ENCODE assay signal across 18 cellular contexts in genomic region chr22:19593991-19594569, GRCh38.
DNase-seq lines count a peak whose midpoint lies in the region; ATAC-seq, FAIRE-seq and TF ChIP-seq lines count a peak whose summit lies in the region.
"Had no signal": no experiment of that assay in that cellular context is flagged by ENCODE, and none has a peak within 500 bp of the region (broad histone marks: within the 10 kb centered on the region; RNA-seq: fewer than 3 reads in every experiment).

No MANE protein-coding gene starts in this region.

- FAIRE-seq in endothelial cell of umbilical vein (lab: Jason Lieb, UNC), result peak; percentile 82
- FAIRE-seq: D721Med, G401.6, GM12891 had no signal

- H3K79me2 ChIP-seq in endothelial cell of umbilical vein (ENCODE audit: control insufficient read depth, insufficient read depth, low read length), result no peaks in the 10 kb centered on the region

- H3K27ac Mint-ChIP-seq in activated CD4-positive, alpha-beta T cell treated with anti-CD3 and anti-CD28 coated beads for 36 hours, result peak overlapping the region; percentile 20
- no peak overlapping the region for H3K27ac Mint-ChIP-seq in activated CD4-positive, alpha-beta T cell treated with anti-CD3 and anti-CD28 coated beads, Interleukin-2, amount 10 ng/mL, durations not matched to agents 7 days and 5 days
- H3K27ac Mint-ChIP-seq: HFFc6 had no signal

- no peaks in the 10 kb centered on the region for H3K9me3 ChIP-seq in endothelial cell of umbilical vein (replicated peaks; ENCODE audit: control insufficient read depth, insufficient read depth, low read length)
- H3K9me3 ChIP-seq in subcutaneous abdominal adipose tissue (ENCODE audit: control insufficient read depth in 5 of 5, low read length in 5 of 5), result no peaks in the 10 kb centered on the region

- H3K27me3 Mint-ChIP-seq in activated CD4-positive, alpha-beta T cell treated with anti-CD3 and anti-CD28 coated beads for 36 hours, result no peaks in the 10 kb centered on the region
- no peaks in the 10 kb centered on the region for H3K27me3 Mint-ChIP-seq in activated CD4-positive, alpha-beta T cell treated with anti-CD3 and anti-CD28 coated beads, Interleukin-2, amount 10 ng/mL, durations not matched to agents 7 days and 5 days

- H3K9me3 Mint-ChIP-seq in activated CD4-positive, alpha-beta T cell treated with anti-CD3 and anti-CD28 coated beads for 36 hours (ENCODE audit: low read depth), result no peaks in the 10 kb centered on the region
- no peaks in the 10 kb centered on the region for H3K9me3 Mint-ChIP-seq in activated CD4-positive, alpha-beta T cell treated with anti-CD3 and anti-CD28 coated beads, Interleukin-2, amount 10 ng/mL, durations not matched to agents 7 days and 5 days
- H3K9me3 Mint-ChIP-seq: HFFc6, IgD-negative memory B cell had no signal

- no peak for DNase-seq in activated CD4-positive, alpha-beta T cell treated with anti-CD3 and anti-CD28 coated beads for 36 hours
- no peak for DNase-seq in activated CD4-positive, alpha-beta T cell treated with anti-CD3 and anti-CD28 coated beads, Interleukin-2, amount 10 ng/mL, durations not matched to agents 7 days and 5 days
- DNase-seq in COLO829 (ENCODE audit: low spot score) (peak; percentile 35), endothelial cell of umbilical vein (ENCODE audit: low read depth, low spot score) (peak; percentile 67), COLO668 (lab: John Stamatoyannopoulos, UW; ENCODE audit: unreplicated experiment) (no peak)
- DNase-seq: COR-L47, DMS153, DMS79 treated with DMSO at 0.1 percent for 48 hours, EL, HCEC 1CT, HFFc6 had no signal

- no peaks in the 10 kb centered on the region for H3K36me3 Mint-ChIP-seq in activated CD4-positive, alpha-beta T cell treated with anti-CD3 and anti-CD28 coated beads for 36 hours (ENCODE audit: low read depth)
- H3K36me3 Mint-ChIP-seq in activated CD4-positive, alpha-beta T cell treated with anti-CD3 and anti-CD28 coated beads, Interleukin-2, amount 10 ng/mL, durations not matched to agents 7 days and 5 days (ENCODE audit: low read depth), result peaks cover 4% of the 10 kb centered on the region

- H4K20me1 ChIP-seq in endothelial cell of umbilical vein (replicated peaks; ENCODE audit: control insufficient read depth, extremely low read depth, insufficient read depth, low read length), result no peaks in the 10 kb centered on the region

- no peaks in the 10 kb centered on the region for H3K9me1 ChIP-seq in endothelial cell of umbilical vein (replicated peaks; ENCODE audit: control insufficient read depth, extremely low read depth, insufficient read depth, low read length)

- CTCF ChIA-PET in activated CD4-positive, alpha-beta T cell treated with anti-CD3 and anti-CD28 coated beads for 36 hours (lab: Charles Lee), result interaction anchor here (0.6 to 1.1 kb wide), 3 partner anchors 9 to 22 kb away, joined by 3 to 4 read pairs (median 4); no protein-coding TSS in a partner anchor
- CTCF ChIA-PET in activated CD4-positive, alpha-beta T cell treated with anti-CD3 and anti-CD28 coated beads, Interleukin-2, amount 10 ng/mL, durations not matched to agents 7 days and 5 days (lab: Charles Lee), result no interaction called here
- CTCF ChIA-PET in endothelial cell of umbilical vein (lab: Charles Lee), result interaction anchor here (0.7 to 2.6 kb wide), 6 partner anchors 10 to 202 kb away, joined by 3 to 12 read pairs (median 4); no protein-coding TSS in a partner anchor

- intact Hi-C loops in activated CD4-positive, alpha-beta T cell treated with anti-CD3 and anti-CD28 coated beads for 36 hours (cut with DNase I, micrococcal nuclease), result no loop called here
- intact Hi-C loops in endothelial cell of umbilical vein (cut with micrococcal nuclease), result no loop called here

- H3K4me1 ChIP-seq in endothelial cell of umbilical vein (ENCODE audit: control insufficient read depth, extremely low read depth, insufficient read depth, low read length) (peaks cover 14% of the 10 kb centered on the region), subcutaneous abdominal adipose tissue (ENCODE audit: control insufficient read depth in 5 of 5, insufficient read depth in 5 of 5, low read length in 5 of 5) (peaks cover 0 to 51% (median 8%) of the 10 kb centered on the region in 5 donors)

- H3K36me3 ChIP-seq in endothelial cell of umbilical vein (ENCODE audit: control insufficient read depth in 2 of 2, extremely low read depth in 1 of 2, insufficient read depth in 2 of 2, low read length in 2 of 2) (no peaks in the 10 kb centered on the region), subcutaneous abdominal adipose tissue (ENCODE audit: control insufficient read depth in 5 of 5, insufficient read depth in 5 of 5, low read length in 5 of 5) (no peaks in the 10 kb centered on the region)

- no peak for TF ChIP-seq POLR2A in endothelial cell of umbilical vein (IDR thresholded peaks at IDR 0.05; ENCODE audit: low read depth, low read length)

- peak overlapping the region; percentile 66 for H2AFZ ChIP-seq in endothelial cell of umbilical vein (ENCODE audit: low read depth, low read length)

- peak overlapping the region; percentile 21 for H3K4me2 ChIP-seq in endothelial cell of umbilical vein (ENCODE audit: insufficient read depth, low read length)

- H3K4me3 ChIP-seq in endothelial cell of umbilical vein (replicated peaks in 1 of 3; ENCODE audit: insufficient read depth in 1 of 3, low read depth in 1 of 3, low read length in 3 of 3) (no peak overlapping the region), subcutaneous abdominal adipose tissue (ENCODE audit: low read depth in 1 of 5, low read length in 5 of 5) (no peak overlapping the region)

- no peak overlapping the region for H3K4me3 Mint-ChIP-seq in activated CD4-positive, alpha-beta T cell treated with anti-CD3 and anti-CD28 coated beads for 36 hours
- no peak overlapping the region for H3K4me3 Mint-ChIP-seq in activated CD4-positive, alpha-beta T cell treated with anti-CD3 and anti-CD28 coated beads, Interleukin-2, amount 10 ng/mL, durations not matched to agents 7 days and 5 days
- H3K4me3 Mint-ChIP-seq: HFFc6, IgD-negative memory B cell had no signal

- H3K27ac ChIP-seq in endothelial cell of umbilical vein (ENCODE audit: insufficient read depth, low read depth, low read length) (no peak overlapping the region), subcutaneous abdominal adipose tissue (ENCODE audit: low read depth, low read length) (peak overlapping the region; percentile 6)
- H3K27ac ChIP-seq: 22Rv1 had no signal

- no peak overlapping the region for H3K9ac ChIP-seq in endothelial cell of umbilical vein (replicated peaks; ENCODE audit: extremely low read depth, insufficient read depth, low read length)
- no peak overlapping the region for H3K9ac ChIP-seq in subcutaneous abdominal adipose tissue (ENCODE audit: low read length in 5 of 5)

- H3K27me3 ChIP-seq in endothelial cell of umbilical vein (ENCODE audit: control insufficient read depth in 2 of 2, insufficient read depth in 2 of 2, low read length in 2 of 2) (no peaks in the 10 kb centered on the region), subcutaneous abdominal adipose tissue (ENCODE audit: control insufficient read depth in 5 of 5, insufficient read depth in 4 of 5, low read length in 5 of 5) (peaks cover 0 to 10% (median 5%) of the 10 kb centered on the region in 5 donors)

- no peak for ATAC-seq in activated CD4-positive, alpha-beta T cell treated with anti-CD3 and anti-CD28 coated beads for 36 hours
- no peak for ATAC-seq in GM19467 (IDR thresholded peaks at IDR 0.05; ENCODE audit: unreplicated experiment)

- H3K4me1 Mint-ChIP-seq in activated CD4-positive, alpha-beta T cell treated with anti-CD3 and anti-CD28 coated beads for 36 hours, result peaks cover 42% of the 10 kb centered on the region
- H3K4me1 Mint-ChIP-seq in activated CD4-positive, alpha-beta T cell treated with anti-CD3 and anti-CD28 coated beads, Interleukin-2, amount 10 ng/mL, durations not matched to agents 7 days and 5 days, result peaks cover 34% of the 10 kb centered on the region

- no TSS peak for BruUV-seq in endothelial cell of umbilical vein (replicated peaks; lab: Mats Ljungman, UMichigan)

- dilution Hi-C loops in endothelial cell of umbilical vein (cut with MboI; ENCODE audit: extremely low pct_ligation_motif_present, low sequenced_read_pairs), result no loop called here

- POLR2A ChIA-PET in activated CD4-positive, alpha-beta T cell treated with anti-CD3 and anti-CD28 coated beads for 36 hours (lab: Charles Lee), result no interaction called here
- POLR2A ChIA-PET in activated CD4-positive, alpha-beta T cell treated with anti-CD3 and anti-CD28 coated beads, Interleukin-2, amount 10 ng/mL, durations not matched to agents 7 days and 5 days (lab: Charles Lee), result no interaction called here
- POLR2A ChIA-PET in endothelial cell of umbilical vein (lab: Charles Lee), result no interaction called here

- TF ChIP-seq CTCF in endothelial cell of umbilical vein (IDR thresholded peaks at IDR 0.05; ENCODE audit: extremely low read depth in 1 of 2, insufficient read depth in 1 of 2, low read depth in 1 of 2, low read length in 2 of 2), result no peak

TF ChIP-seq in endothelial cell of umbilical vein, 7 proteins besides CTCF, POLR2A, EP300 and RAD21:
- no peak for TF ChIP-seq FOS (IDR thresholded peaks at IDR 0.05; ENCODE audit: borderline replicate concordance, insufficient read depth, low read length)

Comparison
In these comparisons a context has a peak if more than half of its experiments do, and no peak if none do; other contexts are left out.
1. DNase-seq: peak in COLO829 (single experiment) and endothelial cell of umbilical vein (single experiment); none in activated CD4-positive, alpha-beta T cell treated with anti-CD3 and anti-CD28 coated beads for 36 hours (single experiment), activated CD4-positive, alpha-beta T cell treated with anti-CD3 and anti-CD28 coated beads, Interleukin-2, amount 10 ng/mL, durations not matched to agents 7 days and 5 days (single experiment) and COLO668 (single experiment).